ENCODE assay signal across 8 cellular contexts in the genomic region with DNA sequence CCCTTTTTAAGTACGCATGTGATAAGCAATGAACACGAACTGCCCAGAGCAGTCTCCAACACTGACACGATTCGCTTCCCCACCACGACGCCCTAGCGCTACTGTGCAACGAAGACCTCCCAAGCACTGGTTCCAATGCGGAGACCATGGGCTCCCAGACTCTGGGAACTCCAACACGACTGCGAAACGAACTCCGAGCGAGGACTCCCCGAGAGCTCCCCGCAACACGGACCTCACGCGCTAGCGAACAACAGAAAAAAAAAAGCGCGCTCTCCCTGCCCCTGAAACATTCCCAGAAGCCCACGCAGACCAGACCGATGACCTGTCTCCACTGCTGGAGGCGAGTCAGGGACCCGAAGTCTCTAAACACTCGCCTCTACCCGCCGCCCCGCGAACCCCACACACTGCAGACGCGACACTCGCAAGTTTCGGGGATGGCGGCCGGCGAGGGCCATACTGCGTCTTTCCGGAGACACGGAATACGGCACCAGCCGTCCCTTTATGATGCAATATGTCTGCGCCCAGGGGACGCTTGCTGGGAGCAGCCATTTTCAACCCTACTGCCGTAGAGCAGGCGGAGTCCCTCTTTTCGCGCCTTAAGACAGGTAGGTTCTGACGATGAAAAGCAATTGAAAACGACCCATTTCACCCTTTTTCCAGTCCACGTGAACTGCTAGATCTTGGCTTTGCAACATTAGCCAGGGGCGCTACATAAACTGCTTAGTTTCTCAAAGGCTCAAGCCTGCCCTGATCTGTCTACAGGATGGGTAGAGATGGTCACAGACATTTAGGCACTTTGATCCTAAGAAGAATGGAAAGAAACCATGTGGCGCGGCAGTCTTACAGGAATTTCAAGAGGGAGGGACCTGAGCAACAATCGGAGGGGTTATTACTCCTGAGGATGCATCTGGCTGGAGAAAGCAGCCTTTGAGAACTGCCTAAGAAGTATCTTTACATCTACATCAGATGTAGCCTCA. TPM values are rescaled to one million over a fixed set of nuclear protein-coding genes. Genes with fewer than 3 reads are reported as not detected.
DNase-seq lines count a peak whose midpoint lies in the region; ATAC-seq, FAIRE-seq and TF ChIP-seq lines count a peak whose summit lies in the region.

A gene (minus strand): TSS at position 430 of the 977 bp plus-strand sequence. CDS start 7,569 bp downstream, outside the sequence.

- H3K36me3 ChIP-seq in ovary: no peaks in the 10 kb centered on the region

- TF ChIP-seq CTCF in ovary (IDR thresholded peaks at IDR 0.05): no peak

- TF ChIP-seq POLR2A in GM19099 (IDR thresholded peaks at IDR 0.05; ENCODE audit: extremely low read depth, insufficient read length, low read depth) (peak; percentile 28), ovary (IDR thresholded peaks at IDR 0.05) (peak; percentile 41)

- intact Hi-C loops in left cardiac atrium (cut with DNase I) (loop anchor here in 1 of 2 donors (2.0 kb wide), 1 partner anchor 39 kb away; a partner anchor contains a TSS), ovary (cut with DNase I) (no loop called here)

- 2% methylated on average over 56 of the region's 56 CpGs for WGBS in ovary, 3 donors

- peak within 1 kb of the TSS; percentile 1 to 70 for H3K27ac ChIP-seq in ovary

- H3K9me3 ChIP-seq in T-helper 17 cell (ENCODE audit: control insufficient read depth, low read length, poor library complexity, severe bottlenecking) (peaks cover 55% of the 10 kb centered on the region), ovary (peaks cover 7 to 32% of the 10 kb centered on the region in 2 donors)

- peak within 1 kb of the TSS; percentile 92 for H3K4me3 Mint-ChIP-seq in T-helper 17 cell

- ATAC-seq in T-helper 17 cell (peak; percentile 97), left cardiac atrium (peak; percentile 98 to 99), HG02973 (IDR thresholded peaks at IDR 0.05; ENCODE audit: unreplicated experiment) (no peak)

- H3K4me1 Mint-ChIP-seq in T-helper 17 cell: no peaks in the 10 kb centered on the region

- H3K4me3 ChIP-seq in ovary: peak within 1 kb of the TSS; percentile 80

- peak within 1 kb of the TSS; percentile 88 for H3K27ac Mint-ChIP-seq in T-helper 17 cell

- no peak for FAIRE-seq in GM19239 (lab: Jason Lieb, UNC)

- H3K4me1 ChIP-seq in ovary (ENCODE audit: insufficient read depth): no peaks in the 10 kb centered on the region

- TF ChIP-seq EP300 in ovary (IDR thresholded peaks at IDR 0.05): no peak

- DNase-seq in T-helper 17 cell (peak; percentile 52 to 59 (median 58)), anterior cingulate cortex (lab: John Stamatoyannopoulos, UW) (peak; percentile 19 to 91 (median 78)), left cardiac atrium (peak; percentile 93), ovary (peak; percentile 92 to 95 (median 92)), superior temporal gyrus (ENCODE audit: extremely low spot score) (peak; percentile 85), GM19239 (ENCODE audit: insufficient read length, low spot score) (no peak)

- no peaks in the 10 kb centered on the region for H3K27me3 Mint-ChIP-seq in T-helper 17 cell

- H3K36me3 Mint-ChIP-seq in T-helper 17 cell (ENCODE audit: low read depth): peaks cover 5% of the 10 kb centered on the region

- no peaks in the 10 kb centered on the region for H3K27me3 ChIP-seq in ovary

RNA-seq across cellular contexts. Expression of the gene that starts here (rescaled TPM):
- total RNA-seq in T-helper 17 cell (1 to 10 TPM; 5.4 to 8.3 TPM), left cardiac atrium (1 to 10 TPM; 7.3 to 9.3 TPM), ovary (10 to 100 TPM; 18.2 to 33.1 (median 30.0) TPM)
- polyA plus RNA-seq in ovary: 10 to 100 TPM; 38.9 to 40.6 TPM
